17 cellular contexts compared by ENCODE assay signal in the genomic region with DNA sequence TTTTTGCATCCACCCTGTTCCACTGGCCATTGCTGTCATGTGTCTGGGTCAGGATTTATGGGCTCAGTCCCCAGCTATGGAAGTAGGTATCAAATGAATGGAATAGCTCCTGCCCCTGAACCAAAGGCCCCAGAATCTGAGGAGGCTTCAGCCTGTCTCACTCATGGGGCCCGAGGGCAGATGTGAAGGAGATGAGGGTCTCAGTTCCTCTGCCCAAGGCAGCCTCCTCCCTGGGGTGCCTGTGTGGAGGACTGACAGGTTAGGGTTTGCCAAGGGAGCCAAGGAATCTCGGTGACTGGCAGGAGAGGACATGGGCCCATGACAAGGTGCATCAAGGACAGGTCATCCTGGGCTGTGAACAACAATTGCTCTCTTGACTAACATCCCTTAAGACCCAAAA.
"Had no signal": no experiment of that assay in that cellular context is flagged by ENCODE, and none has a peak within 500 bp of the region (broad histone marks: within the 10 kb centered on the region; RNA-seq: fewer than 3 reads in every experiment).

No MANE protein-coding gene starts in this region.

- H3K36me3 Mint-ChIP-seq: activated naive CD4-positive, alpha-beta T cell treated with anti-CD3 and anti-CD28 coated beads, Interleukin-2, amount 10 ng/mL, durations not matched to agents 7 days and 5 days; naive thymus-derived CD8-positive, alpha-beta T cell; T-cell; WTC11 had no signal

- H3K4me3 Mint-ChIP-seq: activated naive CD4-positive, alpha-beta T cell treated with anti-CD3 and anti-CD28 coated beads, Interleukin-2, amount 10 ng/mL, durations not matched to agents 7 days and 5 days; activated T-cell treated with anti-CD3 and anti-CD28 coated beads, Interleukin-2, amount 50 U/mL, for 4 hours; naive thymus-derived CD8-positive, alpha-beta T cell; T-cell; T-helper 2 cell treated with Interferon-gamma antibody and Interleukin-4, amounts not matched to agents 5 μg/mL and 100 μg/mL, for 36 hours; WTC11 had no signal

- H3K27ac Mint-ChIP-seq: activated naive CD4-positive, alpha-beta T cell treated with anti-CD3 and anti-CD28 coated beads, Interleukin-2, amount 10 ng/mL, durations not matched to agents 7 days and 5 days; naive thymus-derived CD8-positive, alpha-beta T cell; T-cell; T-helper 2 cell treated with Interferon-gamma antibody and Interleukin-4, amounts not matched to agents 5 μg/mL and 100 μg/mL, for 36 hours; WTC11 had no signal

- H3K4me1 Mint-ChIP-seq: T-cell had no signal

- H3K9me3 Mint-ChIP-seq: activated naive CD4-positive, alpha-beta T cell treated with anti-CD3 and anti-CD28 coated beads, Interleukin-2, amount 10 ng/mL, durations not matched to agents 7 days and 5 days; activated T-cell treated with anti-CD3 and anti-CD28 coated beads, Interleukin-2, amount 50 U/mL, for 4 hours; naive thymus-derived CD8-positive, alpha-beta T cell; T-cell; T-helper 2 cell treated with Interferon-gamma antibody and Interleukin-4, amounts not matched to agents 5 μg/mL and 100 μg/mL, for 36 hours; WTC11 had no signal

- ATAC-seq: activated T-cell treated with anti-CD3 and anti-CD28 coated beads, Interleukin-2, amount 50 U/mL, for 4 hours; naive thymus-derived CD8-positive, alpha-beta T cell; T-cell; WTC11 had no signal

- H3K27me3 ChIP-seq: esophagus muscularis mucosa, SJCRH30 had no signal

- H3K4me3 ChIP-seq: dorsolateral prefrontal cortex, esophagus muscularis mucosa, lung, SJCRH30 had no signal

- DNase-seq: activated CD4-positive, alpha-beta T cell treated with anti-CD3 and anti-CD28 coated beads, Interleukin-2, amount 50 U/mL, for 48 hours; activated naive CD4-positive, alpha-beta T cell treated with anti-CD3 and anti-CD28 coated beads, Interleukin-2, amount 10 ng/mL, durations not matched to agents 7 days and 5 days; activated T-cell treated with anti-CD3 and anti-CD28 coated beads, Interleukin-2, amount 50 U/mL, for 4 hours; caudate nucleus; hypothalamus; naive thymus-derived CD8-positive, alpha-beta T cell; nucleus accumbens; stimulated activated CD4-positive, alpha-beta T cell treated with anti-CD3 and anti-CD28 coated beads, Interleukin-2, amount 100 ng/mL, for 48 hours; stimulated activated CD8-positive, alpha-beta memory T cell treated with anti-CD3 and anti-CD28 coated beads, Interleukin-4, amount 100 ng/mL, for 48 hours; stimulated activated naive CD4-positive, alpha-beta T cell; T-cell had no signal

- H3K9me3 ChIP-seq: esophagus muscularis mucosa, SJCRH30 had no signal

- H3K36me3 ChIP-seq: esophagus muscularis mucosa, SJCRH30 had no signal

- H3K27ac ChIP-seq: dorsolateral prefrontal cortex, esophagus muscularis mucosa, SJCRH30 had no signal
